ENCODE assay signal across 1 cellular context in the genomic region with DNA sequence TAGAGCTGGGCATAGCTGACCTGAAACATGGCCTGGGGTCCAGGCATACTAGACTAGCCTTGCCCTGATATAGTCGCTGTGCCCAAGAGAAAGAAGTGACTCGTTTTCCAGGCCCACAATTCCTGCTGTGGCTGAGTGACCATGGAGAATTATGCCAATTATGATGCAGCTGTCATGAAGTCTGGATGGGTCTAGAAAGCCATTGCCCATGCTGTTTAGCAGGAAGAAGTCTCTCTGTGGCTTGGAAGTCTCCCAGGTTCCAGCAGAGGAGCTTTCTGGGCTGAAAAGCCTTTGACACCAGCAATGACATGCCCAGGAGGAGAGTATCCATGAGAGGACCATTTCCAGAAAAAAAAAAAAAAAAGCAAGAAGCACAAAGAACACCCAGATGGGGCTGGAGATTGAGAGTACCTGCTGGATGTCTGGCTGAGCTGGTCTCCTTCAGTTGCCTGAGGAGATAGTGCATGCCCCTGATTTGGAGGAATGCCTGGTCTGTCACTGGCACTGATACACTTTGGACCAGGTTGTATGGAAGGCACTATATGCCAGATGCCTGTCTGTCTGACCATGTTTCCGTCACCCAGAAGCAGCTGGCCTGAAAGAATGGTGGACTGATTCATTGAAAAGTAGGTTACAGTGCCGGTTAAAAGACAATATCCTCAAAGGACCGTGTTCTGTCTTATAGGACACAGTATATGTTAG.
TF ChIP-seq lines count a peak whose summit lies in the region.

No MANE protein-coding gene starts in this region.

TF ChIP-seq in IMR-90, 13 proteins besides CTCF, POLR2A, EP300 and RAD21:
- TF ChIP-seq CEBPB (IDR thresholded peaks at IDR 0.05; ENCODE audit: low read depth, low read length) (no peak), CHD1 (IDR thresholded peaks at IDR 0.05; ENCODE audit: low read depth, low read length) (no peak), NFE2L2 (IDR thresholded peaks at IDR 0.05; ENCODE audit: low read depth, low read length) (no peak), MXI1 (IDR thresholded peaks at IDR 0.05; ENCODE audit: borderline replicate concordance, low read depth, low read length) (no peak), RFX5 (IDR thresholded peaks at IDR 0.05; ENCODE audit: low read depth, low read length) (no peak), MAZ (IDR thresholded peaks at IDR 0.05; ENCODE audit: borderline replicate concordance, low read depth, low read length) (no peak), MAFK (IDR thresholded peaks at IDR 0.05; ENCODE audit: low read depth, low read length) (no peak), RCOR1 (IDR thresholded peaks at IDR 0.05; ENCODE audit: insufficient replicate concordance, low read length) (no peak), FOS (IDR thresholded peaks at IDR 0.05; ENCODE audit: low read depth, low read length) (no peak), BHLHE40 (IDR thresholded peaks at IDR 0.05; ENCODE audit: low read depth, low read length) (no peak), SMC3 (IDR thresholded peaks at IDR 0.05; ENCODE audit: low read depth, low read length) (no peak)
- TF ChIP-seq, protein P1, sequence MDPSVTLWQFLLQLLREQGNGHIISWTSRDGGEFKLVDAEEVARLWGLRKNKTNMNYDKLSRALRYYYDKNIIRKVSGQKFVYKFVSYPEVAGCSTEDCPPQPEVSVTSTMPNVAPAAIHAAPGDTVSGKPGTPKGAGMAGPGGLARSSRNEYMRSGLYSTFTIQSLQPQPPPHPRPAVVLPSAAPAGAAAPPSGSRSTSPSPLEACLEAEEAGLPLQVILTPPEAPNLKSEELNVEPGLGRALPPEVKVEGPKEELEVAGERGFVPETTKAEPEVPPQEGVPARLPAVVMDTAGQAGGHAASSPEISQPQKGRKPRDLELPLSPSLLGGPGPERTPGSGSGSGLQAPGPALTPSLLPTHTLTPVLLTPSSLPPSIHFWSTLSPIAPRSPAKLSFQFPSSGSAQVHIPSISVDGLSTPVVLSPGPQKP (IDR thresholded peaks at IDR 0.05; ENCODE audit: borderline replicate concordance, low read depth, low read length), result no peak
- TF ChIP-seq, protein P2, sequence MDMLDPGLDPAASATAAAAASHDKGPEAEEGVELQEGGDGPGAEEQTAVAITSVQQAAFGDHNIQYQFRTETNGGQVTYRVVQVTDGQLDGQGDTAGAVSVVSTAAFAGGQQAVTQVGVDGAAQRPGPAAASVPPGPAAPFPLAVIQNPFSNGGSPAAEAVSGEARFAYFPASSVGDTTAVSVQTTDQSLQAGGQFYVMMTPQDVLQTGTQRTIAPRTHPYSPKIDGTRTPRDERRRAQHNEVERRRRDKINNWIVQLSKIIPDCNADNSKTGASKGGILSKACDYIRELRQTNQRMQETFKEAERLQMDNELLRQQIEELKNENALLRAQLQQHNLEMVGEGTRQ (IDR thresholded peaks at IDR 0.05; ENCODE audit: low read depth, low read length), result no peak
